Comparison of ENCODE assay signal across 25 cellular contexts in genomic region chr1:76109901-76110560, GRCh38. TPM values are rescaled to one million over a fixed set of nuclear protein-coding genes. Genes with fewer than 3 reads are reported as not detected.
"Had no signal": no experiment of that assay in that cellular context is flagged by ENCODE, and none has a peak within 500 bp of the region (broad histone marks: within the 10 kb centered on the region; RNA-seq: fewer than 3 reads in every experiment).

No MANE protein-coding gene starts in this region.

- H3K27ac ChIP-seq: colonic mucosa, epithelial cell of prostate, gastrocnemius medialis, left lung, neural progenitor cell, parathyroid adenoma, thoracic aorta, transverse colon, vagina had no signal

- H3K9me3 ChIP-seq: colonic mucosa, gastrocnemius medialis, left lung, thoracic aorta, transverse colon, vagina had no signal

- H3K27me3 ChIP-seq: colonic mucosa, gastrocnemius medialis, left lung, neural progenitor cell, transverse colon, vagina had no signal

- H3K27me3 Mint-ChIP-seq: dendritic cell treated with granulocyte-macrophage colony-stimulating factor and Interleukin-4, amounts not matched to agents 40 ng/mL and 50 ng/mL, for 4 days; progenitor cell of endocrine pancreas had no signal

- H2AFZ ChIP-seq: neural progenitor cell, parathyroid adenoma had no signal

- H3K36me3 ChIP-seq: colonic mucosa, gastrocnemius medialis, left lung, neural progenitor cell, thoracic aorta, transverse colon, vagina had no signal

- H3K27ac Mint-ChIP-seq: dendritic cell treated with granulocyte-macrophage colony-stimulating factor and Interleukin-4, amounts not matched to agents 40 ng/mL and 50 ng/mL, for 4 days; endodermal cell; natural killer cell treated with Interleukin-12 subunit alpha and Interleukin-12 subunit beta and Interleukin-15 and Interleukin-18, amount 100 ng/mL, for 72 hours; neural progenitor cell; progenitor cell of endocrine pancreas had no signal

- H3K4me2 ChIP-seq: neural progenitor cell, smooth muscle cell had no signal

- H3K36me3 Mint-ChIP-seq: natural killer cell treated with Interleukin-12 subunit alpha and Interleukin-12 subunit beta and Interleukin-15 and Interleukin-18, amount 100 ng/mL, for 72 hours had no signal

- H3K4me3 Mint-ChIP-seq: dendritic cell treated with granulocyte-macrophage colony-stimulating factor and Interleukin-4, amounts not matched to agents 40 ng/mL and 50 ng/mL, for 4 days; endodermal cell; natural killer cell treated with Interleukin-12 subunit alpha and Interleukin-12 subunit beta and Interleukin-15 and Interleukin-18, amount 100 ng/mL, for 72 hours; neural progenitor cell had no signal

- H3K4me1 Mint-ChIP-seq: neural progenitor cell had no signal

- H3K79me2 ChIP-seq: parathyroid adenoma had no signal

- H3K9ac ChIP-seq: neural progenitor cell, parathyroid adenoma had no signal

- H3K9me3 Mint-ChIP-seq: dendritic cell treated with granulocyte-macrophage colony-stimulating factor and Interleukin-4, amounts not matched to agents 40 ng/mL and 50 ng/mL, for 4 days; natural killer cell treated with Interleukin-12 subunit alpha and Interleukin-12 subunit beta and Interleukin-15 and Interleukin-18, amount 100 ng/mL, for 72 hours had no signal

- H3K4me1 ChIP-seq: colonic mucosa, gastrocnemius medialis, parathyroid adenoma, transverse colon, vagina had no signal

- H3K4me3 ChIP-seq: colonic mucosa, gastrocnemius medialis, left lung, neural progenitor cell, smooth muscle cell, thoracic aorta, transverse colon, vagina had no signal

- DNase-seq: colonic mucosa; effector CD8-positive, alpha-beta T cell; endodermal cell; gastrocnemius medialis; left lung; mammary epithelial cell; mesendoderm; stimulated activated CD4-positive, alpha-beta T cell treated with anti-CD3 and anti-CD28 coated beads, Interleukin-12 subunit alpha, Interleukin-12 subunit beta, amount 100 ng/mL, for 4 hours; stimulated activated CD4-positive, alpha-beta T cell treated with anti-CD3 and anti-CD28 coated beads, Interleukin-1b, Interleukin-23, amount 100 ng/mL, for 48 hours; stimulated activated CD4-positive, alpha-beta T cell treated with anti-CD3 and anti-CD28 coated beads, Interleukin-4, amount 100 ng/mL, for 1 hour; stimulated activated CD8-positive, alpha-beta memory T cell treated with anti-CD3 and anti-CD28 coated beads, Interleukin-4, amount 100 ng/mL, for 48 hours; stimulated activated naive CD4-positive, alpha-beta T cell treated with Interleukin-2 at 50 U/mL for 16 hours; transverse colon had no signal

- ATAC-seq: esophagus mucosa, gastrocnemius medialis, left lung, sciatic nerve had no signal

RNA-seq across cellular contexts. Expression of gene ST6GALNAC3, which starts 35.5 kb away (rescaled TPM):
- total RNA-seq: osteoblast had no signal
